Comparison of ENCODE assay signal across 2 cellular contexts in the genomic region with DNA sequence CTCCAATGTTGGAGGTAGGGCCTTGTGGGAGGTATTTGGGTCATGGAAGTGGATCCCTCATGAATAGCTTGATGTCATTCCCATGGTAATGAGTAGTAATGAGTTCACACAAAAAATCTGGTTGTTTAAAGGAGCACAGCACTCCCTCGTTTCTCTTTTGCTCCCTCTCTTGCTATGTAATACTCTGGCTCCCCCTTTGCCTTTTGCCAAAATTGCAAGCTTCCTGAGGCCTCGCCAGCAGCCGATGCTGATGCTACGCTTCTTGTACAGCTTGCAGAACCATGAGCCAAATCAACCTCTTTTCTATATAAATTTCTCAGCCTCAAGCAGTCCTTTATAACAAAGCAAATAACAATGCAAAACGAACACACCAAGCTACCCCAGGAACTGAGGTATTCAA.
TF ChIP-seq lines count a peak whose summit lies in the region.

No MANE protein-coding gene starts in this region.

TF ChIP-seq in HepG2, 621 proteins besides CTCF, POLR2A, EP300 and RAD21:
- peak; percentile 48 for TF ChIP-seq STAG1 (CRISPR knock-in tag; IDR thresholded peaks at IDR 0.05)
- no peak for TF ChIP-seq CBFB (CRISPR knock-in tag; IDR thresholded peaks at IDR 0.05)

TF ChIP-seq in GM12878, 131 proteins besides CTCF, POLR2A, EP300 and RAD21 (continued from another document):
- TF ChIP-seq RUNX3 (IDR thresholded peaks at IDR 0.05; ENCODE audit: low read length) (no peak), EZH2 (IDR thresholded peaks at IDR 0.05; ENCODE audit: borderline replicate concordance, control insufficient read depth, low read depth, low read length) (no peak), BCL11A (IDR thresholded peaks at IDR 0.05; ENCODE audit: low read depth, low read length) (no peak), CEBPB (IDR thresholded peaks at IDR 0.05; ENCODE audit: borderline replicate concordance in 1 of 2, low read depth in 2 of 2, low read length in 2 of 2) (no peak), HCFC1 (IDR thresholded peaks at IDR 0.05; ENCODE audit: low read length) (no peak), WRNIP1 (IDR thresholded peaks at IDR 0.05; ENCODE audit: borderline replicate concordance, low read depth, low read length) (no peak), RB1 (IDR thresholded peaks at IDR 0.05; ENCODE audit: borderline replicate concordance) (no peak)
- TF ChIP-seq, protein P1, sequence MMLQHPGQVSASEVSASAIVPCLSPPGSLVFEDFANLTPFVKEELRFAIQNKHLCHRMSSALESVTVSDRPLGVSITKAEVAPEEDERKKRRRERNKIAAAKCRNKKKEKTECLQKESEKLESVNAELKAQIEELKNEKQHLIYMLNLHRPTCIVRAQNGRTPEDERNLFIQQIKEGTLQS (IDR thresholded peaks at IDR 0.05; ENCODE audit: borderline replicate concordance, extremely low read depth, low read depth, low read length): no peak
- TF ChIP-seq, protein P2, sequence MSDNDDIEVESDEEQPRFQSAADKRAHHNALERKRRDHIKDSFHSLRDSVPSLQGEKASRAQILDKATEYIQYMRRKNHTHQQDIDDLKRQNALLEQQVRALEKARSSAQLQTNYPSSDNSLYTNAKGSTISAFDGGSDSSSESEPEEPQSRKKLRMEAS (IDR thresholded peaks at IDR 0.05; ENCODE audit: low read depth, low read length): no peak
